ENCODE assay signal across 14 cellular contexts in genomic region chr10:79980711-79981110, GRCh38. TPM values are rescaled to one million over a fixed set of nuclear protein-coding genes. Genes with fewer than 3 reads are reported as not detected.
DNase-seq lines count a peak whose midpoint lies in the region; ATAC-seq, FAIRE-seq and TF ChIP-seq lines count a peak whose summit lies in the region.
"Had no signal": no experiment of that assay in that cellular context is flagged by ENCODE, and none has a peak within 500 bp of the region (broad histone marks: within the 10 kb centered on the region; RNA-seq: fewer than 3 reads in every experiment).

No MANE protein-coding gene starts in this region.

- intact Hi-C loops in activated CD8-positive, alpha-beta T cell treated with anti-CD3 and anti-CD28 coated beads for 36 hours (cut with micrococcal nuclease): no loop called here
- intact Hi-C loops in PC-3 (cut with micrococcal nuclease): loop anchor here (1.0 to 5.0 kb wide), 2 partner anchors 46 to 157 kb away; no protein-coding TSS in a partner anchor
- intact Hi-C loops in pancreas (cut with DNase I): no loop called here
- intact Hi-C loops in transverse colon (cut with DNase I; ENCODE audit: low total_unique reads): no loop called here

- H3K4me3 ChIP-seq in PC-3 (ENCODE audit: low read length): peak overlapping the region; percentile 74; the same call in 1 of the 2 replicates
- peak overlapping the region in 1 of 4 donors; percentile 44 for H3K4me3 ChIP-seq in pancreas
- no peak overlapping the region for H3K4me3 ChIP-seq in transverse colon

- no peak for ATAC-seq in activated CD8-positive, alpha-beta T cell treated with anti-CD3 and anti-CD28 coated beads for 36 hours
- ATAC-seq in activated CD8-positive, alpha-beta T cell treated with anti-CD3 and anti-CD28 coated beads, Interleukin-2, amount 10 ng/mL, durations not matched to agents 7 days and 5 days: no peak
- ATAC-seq in PC-3 (no peak), pancreas (no peak)
- no peak for ATAC-seq in effector memory CD8-positive, alpha-beta T cell (replicated peaks)

- peak overlapping the region; percentile 91 for H3K4me2 ChIP-seq in PC-3 (ENCODE audit: low read length)

- H3K27me3 Mint-ChIP-seq in activated CD8-positive, alpha-beta T cell treated with anti-CD3 and anti-CD28 coated beads for 36 hours: peaks cover 57% of the 10 kb centered on the region
- H3K27me3 Mint-ChIP-seq in activated CD8-positive, alpha-beta T cell treated with anti-CD3 and anti-CD28 coated beads, Interleukin-2, amount 10 ng/mL, durations not matched to agents 7 days and 5 days (ENCODE audit: low read depth): peaks cover 70% of the 10 kb centered on the region
- peaks cover 80 to 97% of the 10 kb centered on the region in 2 donors for H3K27me3 Mint-ChIP-seq in effector memory CD8-positive, alpha-beta T cell

- H3K27ac ChIP-seq in PC-3 (ENCODE audit: low read length) (no peak overlapping the region), pancreas (peak overlapping the region in 3 of 4 donors; percentile 86 to 98 (median 97)), transverse colon (no peak overlapping the region)

- no peak for TF ChIP-seq EP300 in transverse colon (IDR thresholded peaks at IDR 0.05; ENCODE audit: low read depth)

- H3K36me3 Mint-ChIP-seq in activated CD8-positive, alpha-beta T cell treated with anti-CD3 and anti-CD28 coated beads for 36 hours (ENCODE audit: low read depth): no peaks in the 10 kb centered on the region
- peaks cover 2% of the 10 kb centered on the region for H3K36me3 Mint-ChIP-seq in activated CD8-positive, alpha-beta T cell treated with anti-CD3 and anti-CD28 coated beads, Interleukin-2, amount 10 ng/mL, durations not matched to agents 7 days and 5 days (ENCODE audit: low read depth)
- no peaks in the 10 kb centered on the region for H3K36me3 Mint-ChIP-seq in effector memory CD8-positive, alpha-beta T cell (ENCODE audit: insufficient read depth)
- H3K36me3 Mint-ChIP-seq: CD8-positive, alpha-beta memory T cell had no signal

- no peak for TF ChIP-seq POLR2A in transverse colon (IDR thresholded peaks at IDR 0.05)

- BruUV-seq in PC-3 (replicated peaks; lab: Mats Ljungman, UMichigan): TSS peak; percentile 47

- DNase-seq in activated CD8-positive, alpha-beta T cell treated with anti-CD3 and anti-CD28 coated beads for 36 hours: no peak
- DNase-seq in activated CD8-positive, alpha-beta T cell treated with anti-CD3 and anti-CD28 coated beads, Interleukin-2, amount 10 ng/mL, durations not matched to agents 7 days and 5 days: no peak
- DNase-seq in PC-3 (no peak), pancreas (no peak), NCI-H187 (lab: John Stamatoyannopoulos, UW) (no peak), transverse colon (no peak)
- DNase-seq in effector memory CD8-positive, alpha-beta T cell: no peak
- DNase-seq in stimulated activated CD4-positive, alpha-beta T cell treated with anti-CD3 and anti-CD28 coated beads, Interleukin-2, amount 100 ng/mL, for 48 hours: no peak
- DNase-seq: CD8-positive, alpha-beta memory T cell; effector CD4-positive, alpha-beta T cell; GF-D8; stimulated activated CD4-positive, alpha-beta T cell treated with anti-CD3 and anti-CD28 coated beads, Interleukin-15, amount 100 ng/mL, for 24 hours had no signal

- FAIRE-seq in pancreas (lab: Jason Lieb, UNC): no peak

- H3K9me3 Mint-ChIP-seq in activated CD8-positive, alpha-beta T cell treated with anti-CD3 and anti-CD28 coated beads for 36 hours: peaks cover 2% of the 10 kb centered on the region
- no peaks in the 10 kb centered on the region for H3K9me3 Mint-ChIP-seq in activated CD8-positive, alpha-beta T cell treated with anti-CD3 and anti-CD28 coated beads, Interleukin-2, amount 10 ng/mL, durations not matched to agents 7 days and 5 days (ENCODE audit: insufficient read depth)
- H3K9me3 Mint-ChIP-seq in effector memory CD8-positive, alpha-beta T cell: no peaks in the 10 kb centered on the region

- H3K27me3 ChIP-seq in PC-3 (ENCODE audit: low read length) (no peaks in the 10 kb centered on the region), pancreas (no peaks in the 10 kb centered on the region), transverse colon (peaks cover 46% of the 10 kb centered on the region)

- H3K4me1 Mint-ChIP-seq in activated CD8-positive, alpha-beta T cell treated with anti-CD3 and anti-CD28 coated beads for 36 hours (ENCODE audit: low read depth): peaks cover 15% of the 10 kb centered on the region
- peaks cover 9% of the 10 kb centered on the region for H3K4me1 Mint-ChIP-seq in activated CD8-positive, alpha-beta T cell treated with anti-CD3 and anti-CD28 coated beads, Interleukin-2, amount 10 ng/mL, durations not matched to agents 7 days and 5 days (ENCODE audit: low read depth)
- peaks cover 3 to 13% of the 10 kb centered on the region in 2 donors for H3K4me1 Mint-ChIP-seq in effector memory CD8-positive, alpha-beta T cell (ENCODE audit: low read depth in 2 of 2)

- 34 to 65% methylated on average over 3 of the region's 3 CpGs for WGBS in pancreas, 2 donors
- 91% methylated on average over 3 of the region's 3 CpGs; no CpG with 5 or more reads in 1 of the 2 donors for WGBS in transverse colon (ENCODE audit: low coverage in 1 of 2), 2 donors

- H3K4me1 ChIP-seq in PC-3 (ENCODE audit: insufficient read depth, low read length): peaks cover 28% of the 10 kb centered on the region
- peaks cover 11 to 26% (median 16%) of the 10 kb centered on the region in 3 donors for H3K4me1 ChIP-seq in pancreas
- H3K4me1 ChIP-seq in transverse colon: peaks cover 0 to 21% (median 13%) of the 10 kb centered on the region in 4 donors

- no peaks in the 10 kb centered on the region for H3K36me3 ChIP-seq in PC-3 (ENCODE audit: low read depth, low read length)
- H3K36me3 ChIP-seq in pancreas: no peaks in the 10 kb centered on the region
- no peaks in the 10 kb centered on the region for H3K36me3 ChIP-seq in transverse colon
- H3K36me3 ChIP-seq: thoracic aorta had no signal

- H3K9me2 ChIP-seq in PC-3 (replicated peaks; ENCODE audit: low read length): no peaks in the 10 kb centered on the region

- H3K9me3 ChIP-seq in PC-3 (ENCODE audit: low read length) (peaks cover 7% of the 10 kb centered on the region), pancreas (no peaks in the 10 kb centered on the region), transverse colon (no peaks in the 10 kb centered on the region)
- H3K9me3 ChIP-seq: thoracic aorta had no signal

- no peak overlapping the region for H3K27ac Mint-ChIP-seq in activated CD8-positive, alpha-beta T cell treated with anti-CD3 and anti-CD28 coated beads for 36 hours
- H3K27ac Mint-ChIP-seq in activated CD8-positive, alpha-beta T cell treated with anti-CD3 and anti-CD28 coated beads, Interleukin-2, amount 10 ng/mL, durations not matched to agents 7 days and 5 days: no peak overlapping the region
- H3K27ac Mint-ChIP-seq in effector memory CD8-positive, alpha-beta T cell: no peak overlapping the region
- H3K27ac Mint-ChIP-seq: CD8-positive, alpha-beta memory T cell; memory B cell had no signal

- H3K4me3 Mint-ChIP-seq in activated CD8-positive, alpha-beta T cell treated with anti-CD3 and anti-CD28 coated beads for 36 hours: peak overlapping the region; percentile 64
- no peak overlapping the region for H3K4me3 Mint-ChIP-seq in activated CD8-positive, alpha-beta T cell treated with anti-CD3 and anti-CD28 coated beads, Interleukin-2, amount 10 ng/mL, durations not matched to agents 7 days and 5 days
- H3K4me3 Mint-ChIP-seq in effector memory CD8-positive, alpha-beta T cell: peak overlapping the region; percentile 32 to 64

- H2AFZ ChIP-seq in PC-3 (ENCODE audit: low read length): peak overlapping the region; percentile 96; the same call in 1 of the 2 replicates

- CTCF ChIA-PET in activated CD8-positive, alpha-beta T cell treated with anti-CD3 and anti-CD28 coated beads for 36 hours (lab: Charles Lee): no interaction called here
- CTCF ChIA-PET in activated CD8-positive, alpha-beta T cell treated with anti-CD3 and anti-CD28 coated beads, Interleukin-2, amount 10 ng/mL, durations not matched to agents 7 days and 5 days (lab: Charles Lee): no interaction called here
- CTCF ChIA-PET in PC-3 (lab: Charles Lee): no interaction called here

- TF ChIP-seq CTCF in activated CD8-positive, alpha-beta T cell treated with anti-CD3 and anti-CD28 coated beads for 36 hours (IDR thresholded peaks at IDR 0.05): no peak
- TF ChIP-seq CTCF in PC-3 (conservative IDR thresholded peaks at IDR 0.05; ENCODE audit: low read depth, low read length) (no peak), pancreas (IDR thresholded peaks at IDR 0.05) (no peak), transverse colon (IDR thresholded peaks at IDR 0.05) (no peak)

- POLR2A ChIA-PET in activated CD8-positive, alpha-beta T cell treated with anti-CD3 and anti-CD28 coated beads for 36 hours (lab: Charles Lee): no interaction called here
- POLR2A ChIA-PET in activated CD8-positive, alpha-beta T cell treated with anti-CD3 and anti-CD28 coated beads, Interleukin-2, amount 10 ng/mL, durations not matched to agents 7 days and 5 days (lab: Charles Lee): no interaction called here
- POLR2A ChIA-PET in PC-3 (lab: Charles Lee; ENCODE audit: unreplicated experiment): no interaction called here

- in situ Hi-C loops in transverse colon (cut with MboI; ENCODE audit: low pct_ligation_motif_present in 1 of 4, low pct_unique_long_range_greater_than_20kb in 1 of 4, low sequenced_read_pairs in 3 of 4): no loop called here

- H4K20me1 ChIP-seq in PC-3 (ENCODE audit: low read length): no peaks in the 10 kb centered on the region

- no peaks in the 10 kb centered on the region for H3K79me2 ChIP-seq in PC-3 (ENCODE audit: low read length)

- H3K9ac ChIP-seq in PC-3 (ENCODE audit: low read length): no peak overlapping the region

- no peaks in the 10 kb centered on the region for H3F3A ChIP-seq in PC-3 (ENCODE audit: low read length, unreplicated experiment)

RNA-seq across cellular contexts. Expression of gene SFTPD, which starts 31.8 kb away (rescaled TPM):
- total RNA-seq in activated CD8-positive, alpha-beta T cell treated with anti-CD3 and anti-CD28 coated beads for 36 hours: not detected
- not detected for total RNA-seq in activated CD8-positive, alpha-beta T cell treated with anti-CD3 and anti-CD28 coated beads, Interleukin-2, amount 10 ng/mL, durations not matched to agents 7 days and 5 days
- total RNA-seq in PC-3 (2014; rRNA removed): not detected in 2 replicates
- 1 to 10 TPM; 1.5 to 3.2 (median 2.1) TPM for total RNA-seq in pancreas
- polyA plus RNA-seq in pancreas: 1 to 10 TPM; 1.7 to 5.9 TPM
- total RNA-seq in transverse colon: not detected
- total RNA-seq: CD8-positive, alpha-beta memory T cell had no signal
- polyA plus RNA-seq: CD8-positive, alpha-beta memory T cell had no signal

Comparison
In these comparisons a context has a peak if more than half of its experiments do, and no peak if none do; other contexts are left out.
1. H3K27ac ChIP-seq: peak in pancreas (3 of 4); none in PC-3 (single experiment) and transverse colon (0 of 4).